ENCODE assay signal across 1 cellular context in genomic region chr2:63050186-63050915, GRCh38.
TF ChIP-seq lines count a peak whose summit lies in the region.

Gene OTX1, plus strand, starts transcription at chr2:63050830. Its CDS starts 2,161 bp downstream, at chr2:63052991.

TF ChIP-seq in K562, 482 proteins besides CTCF, POLR2A, EP300 and RAD21 (continued from another document and continues in another):
- no peak for TF ChIP-seq ZNF175 (CRISPR knock-in tag; IDR thresholded peaks at IDR 0.05; ENCODE audit: low read depth)
- TF ChIP-seq SP2 (IDR thresholded peaks at IDR 0.05; ENCODE audit: extremely low read depth, low read depth, low read length, poor library complexity, severe bottlenecking), result peak; percentile 68
- TF ChIP-seq ZNF41 (CRISPR knock-in tag; conservative IDR thresholded peaks at IDR 0.05), result no peak
- TF ChIP-seq, protein P1, sequence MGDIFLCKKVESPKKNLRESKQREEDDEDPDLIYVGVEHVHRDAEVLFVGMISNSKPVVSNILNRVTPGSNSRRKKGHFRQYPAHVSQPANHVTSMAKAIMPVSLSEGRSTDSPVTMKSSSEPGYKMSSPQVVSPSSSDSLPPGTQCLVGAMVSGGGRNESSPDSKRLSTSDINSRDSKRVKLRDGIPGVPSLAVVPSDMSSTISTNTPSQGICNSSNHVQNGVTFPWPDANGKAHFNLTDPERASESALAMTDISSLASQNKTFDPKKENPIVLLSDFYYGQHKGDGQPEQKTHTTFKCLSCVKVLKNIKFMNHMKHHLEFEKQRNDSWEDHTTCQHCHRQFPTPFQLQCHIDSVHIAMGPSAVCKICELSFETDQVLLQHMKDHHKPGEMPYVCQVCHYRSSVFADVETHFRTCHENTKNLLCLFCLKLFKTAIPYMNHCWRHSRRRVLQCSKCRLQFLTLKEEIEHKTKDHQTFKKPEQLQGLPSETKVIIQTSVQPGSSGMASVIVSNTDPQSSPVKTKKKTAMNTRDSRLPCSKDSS (IDR thresholded peaks at IDR 0.05; ENCODE audit: low read depth, partially characterized antibody), result no peak
- no peak for TF ChIP-seq U2AF1 (optimal IDR thresholded peaks at IDR 0.05; ENCODE audit: low read depth, low read length)
- peak; percentile 93 for TF ChIP-seq ZFX (CRISPR knock-in tag; IDR thresholded peaks at IDR 0.05)
- TF ChIP-seq SETDB1 (IDR thresholded peaks at IDR 0.05; ENCODE audit: low read length), result no peak
- no peak for TF ChIP-seq SMARCC2 (IDR thresholded peaks at IDR 0.05; ENCODE audit: low read depth)
- no peak for TF ChIP-seq SMARCE1 (IDR thresholded peaks at IDR 0.05)
- peak; percentile 39; the same call in 1 of the 2 replicates for TF ChIP-seq SIN3B (IDR thresholded peaks at IDR 0.05; ENCODE audit: low read depth)
- no peak for TF ChIP-seq PATZ1 (CRISPR knock-in tag; IDR thresholded peaks at IDR 0.05; ENCODE audit: borderline replicate concordance)
- TF ChIP-seq GATAD2A (IDR thresholded peaks at IDR 0.05), result no peak
- TF ChIP-seq ZNF263 (CRISPR knock-in tag; IDR thresholded peaks at IDR 0.05; ENCODE audit: borderline replicate concordance), result no peak
- no peak for TF ChIP-seq MEF2D (tag; conservative IDR thresholded peaks at IDR 0.05; ENCODE audit: low read depth)
- TF ChIP-seq NR3C1 (CRISPR knock-in tag; IDR thresholded peaks at IDR 0.05), result 0 out of 2 replicates have a peak, but pooled peaks have one; percentile 29
- TF ChIP-seq, protein P2, sequence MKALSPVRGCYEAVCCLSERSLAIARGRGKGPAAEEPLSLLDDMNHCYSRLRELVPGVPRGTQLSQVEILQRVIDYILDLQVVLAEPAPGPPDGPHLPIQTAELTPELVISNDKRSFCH (CRISPR knock-in tag; IDR thresholded peaks at IDR 0.05), result no peak
- TF ChIP-seq, protein P2 (tag; IDR thresholded peaks at IDR 0.05), result no peak
- 0 out of 2 replicates have a peak, but pooled peaks have one; percentile 13 for TF ChIP-seq NFIC (IDR thresholded peaks at IDR 0.05)
- no peak for TF ChIP-seq ZNF699 (CRISPR knock-in tag; IDR thresholded peaks at IDR 0.05; ENCODE audit: insufficient replicate concordance)
- TF ChIP-seq RFX5 (IDR thresholded peaks at IDR 0.05; ENCODE audit: low read depth, low read length), result no peak
- TF ChIP-seq KLF1 (tag; IDR thresholded peaks at IDR 0.05), result 0 out of 2 replicates have a peak, but pooled peaks have one; percentile 22
- no peak for TF ChIP-seq HLTF (IDR thresholded peaks at IDR 0.05)
- no peak for TF ChIP-seq ZNF24 (IDR thresholded peaks at IDR 0.05)
- TF ChIP-seq MCM2 (IDR thresholded peaks at IDR 0.05; ENCODE audit: low read depth), result no peak
- TF ChIP-seq GTF2E2 (tag; IDR thresholded peaks at IDR 0.05), result 0 out of 2 replicates have a peak, but pooled peaks have one; percentile 22
- TF ChIP-seq SPI1 (IDR thresholded peaks at IDR 0.05; ENCODE audit: borderline replicate concordance, low read depth, low read length), result no peak
- TF ChIP-seq NBN (IDR thresholded peaks at IDR 0.05; ENCODE audit: low read depth), result no peak
- no peak for TF ChIP-seq ZNF407 (IDR thresholded peaks at IDR 0.05; ENCODE audit: low read depth)
- no peak for TF ChIP-seq ZNF644 (tag; IDR thresholded peaks at IDR 0.05; ENCODE audit: low read depth)
- TF ChIP-seq MAZ (CRISPR knock-in tag; conservative IDR thresholded peaks at IDR 0.05 in 1 of 2, IDR thresholded peaks at IDR 0.05 in 1 of 2), result peak; percentile 93 to 95; a peak in 3 of 4 replicates
- TF ChIP-seq CTBP1 (IDR thresholded peaks at IDR 0.05; ENCODE audit: borderline replicate concordance), result peak; percentile 37; the same call in 1 of the 2 replicates
- no peak for TF ChIP-seq BRD4 (IDR thresholded peaks at IDR 0.05)
- TF ChIP-seq ZBTB1 (CRISPR knock-in tag; IDR thresholded peaks at IDR 0.05; ENCODE audit: borderline replicate concordance, low read depth), result 0 out of 2 replicates have a peak, but pooled peaks have one; percentile 44
- TF ChIP-seq NRF1 (conservative IDR thresholded peaks at IDR 0.05 in 1 of 2, IDR thresholded peaks at IDR 0.05 in 1 of 2), result peak in 1 of 2 experiments; percentile 58; a peak in 1 of 4 replicates
- no peak for TF ChIP-seq JUNB (CRISPR knock-in tag; conservative IDR thresholded peaks at IDR 0.05)
- TF ChIP-seq CREM (IDR thresholded peaks at IDR 0.05; ENCODE audit: low read depth), result peak; percentile 74; the same call in 1 of the 2 replicates
- peak; percentile 67 for TF ChIP-seq CREB1 (IDR thresholded peaks at IDR 0.05)
- TF ChIP-seq CREB1 (CRISPR knock-in tag; IDR thresholded peaks at IDR 0.05), result no peak
- TF ChIP-seq, protein P3, sequence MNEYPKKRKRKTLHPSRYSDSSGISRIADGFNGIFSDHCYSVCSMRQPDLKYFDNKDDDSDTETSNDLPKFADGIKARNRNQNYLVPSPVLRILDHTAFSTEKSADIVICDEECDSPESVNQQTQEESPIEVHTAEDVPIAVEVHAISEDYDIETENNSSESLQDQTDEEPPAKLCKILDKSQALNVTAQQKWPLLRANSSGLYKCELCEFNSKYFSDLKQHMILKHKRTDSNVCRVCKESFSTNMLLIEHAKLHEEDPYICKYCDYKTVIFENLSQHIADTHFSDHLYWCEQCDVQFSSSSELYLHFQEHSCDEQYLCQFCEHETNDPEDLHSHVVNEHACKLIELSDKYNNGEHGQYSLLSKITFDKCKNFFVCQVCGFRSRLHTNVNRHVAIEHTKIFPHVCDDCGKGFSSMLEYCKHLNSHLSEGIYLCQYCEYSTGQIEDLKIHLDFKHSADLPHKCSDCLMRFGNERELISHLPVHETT (CRISPR knock-in tag; conservative IDR thresholded peaks at IDR 0.05 in 1 of 2, IDR thresholded peaks at IDR 0.05 in 1 of 2), result peak in 1 of 2 experiments; percentile 33; a peak in 1 of 4 replicates
- TF ChIP-seq TSHZ1 (CRISPR knock-in tag; IDR thresholded peaks at IDR 0.05), result no peak
- TF ChIP-seq SUPT5H (IDR thresholded peaks at IDR 0.05), result peak; percentile 82
- no peak for TF ChIP-seq TSC22D4 (tag; IDR thresholded peaks at IDR 0.05)
- no peak for TF ChIP-seq HDAC6 (IDR thresholded peaks at IDR 0.05; ENCODE audit: low read depth, low read length)
